Comparison of ENCODE assay signal across 20 cellular contexts in genomic region chr10:28769147-28769604, GRCh38.
A peak's percentile ranks its signal among the peaks of the same experiment; 100 is the strongest.
DNase-seq lines count a peak whose midpoint lies in the region; ATAC-seq, FAIRE-seq and TF ChIP-seq lines count a peak whose summit lies in the region.
"Had no signal": no experiment of that assay in that cellular context is flagged by ENCODE, and none has a peak within 500 bp of the region (broad histone marks: within the 10 kb centered on the region; RNA-seq: fewer than 3 reads in every experiment).

No MANE protein-coding gene starts in this region.

- peak in 1 of 2 experiments; percentile 59; a peak in 2 of 4 replicates for TF ChIP-seq EP300 in HepG2 (IDR thresholded peaks at IDR 0.05; ENCODE audit: low read depth in 2 of 2, low read length in 2 of 2)
- no peak for TF ChIP-seq EP300 in HepG2 (CRISPR knock-in tag; IDR thresholded peaks at IDR 0.05; ENCODE audit: borderline replicate concordance)

- peaks cover 26% of the 10 kb centered on the region for H3K4me1 ChIP-seq in BLaER1
- peaks cover 46% of the 10 kb centered on the region for H3K4me1 ChIP-seq in HepG2 (ENCODE audit: insufficient read depth, low read length)
- H3K4me1 ChIP-seq: breast epithelium, sigmoid colon had no signal

- TF ChIP-seq RAD21 in HepG2 (CRISPR knock-in tag; IDR thresholded peaks at IDR 0.05): no peak

- H3K4me3 ChIP-seq in BLaER1: no peak overlapping the region
- H3K4me3 ChIP-seq in HepG2 (replicated peaks in 1 of 3; ENCODE audit: insufficient read depth in 1 of 3, low read depth in 2 of 3, low read length in 3 of 3): peak overlapping the region in 1 of 3 experiments; percentile 1; a peak in 1 of 6 replicates
- H3K4me3 ChIP-seq: breast epithelium, HAP-1, sigmoid colon had no signal

- CTCF ChIA-PET in HepG2 (lab: Yijun Ruan, JAX; ENCODE audit: low intra/inter-chr PET ratio, low total read pairs): no interaction called here

- H3K9me3 ChIP-seq in BLaER1 (peaks cover 12% of the 10 kb centered on the region), HepG2 (ENCODE audit: low read length) (no peaks in the 10 kb centered on the region)
- H3K9me3 ChIP-seq: breast epithelium, HAP-1, sigmoid colon had no signal

- no peaks in the 10 kb centered on the region for H4K20me1 ChIP-seq in BLaER1
- H4K20me1 ChIP-seq in HepG2 (ENCODE audit: insufficient read depth, low read length): no peaks in the 10 kb centered on the region

- 4% methylated on average over 4 of the region's 4 CpGs for WGBS in HepG2 (ENCODE audit: low lambda C conversion rate)

- in situ Hi-C loops in HepG2 (cut with HindIII; ENCODE audit: extremely low pct_ligation_motif_present, low pct_unique_long_range_greater_than_20kb): no loop called here

- H2AFZ ChIP-seq in HepG2 (ENCODE audit: low read length): no peak overlapping the region

- TF ChIP-seq POLR2A in HepG2 (IDR thresholded peaks at IDR 0.05; ENCODE audit: insufficient read depth in 1 of 2, low read depth in 2 of 2, low read length in 2 of 2): no peak

- ATAC-seq in HepG2 (peak; percentile 91), HG03442 (IDR thresholded peaks at IDR 0.05; ENCODE audit: unreplicated experiment) (no peak), GM18868 (IDR thresholded peaks at IDR 0.05; ENCODE audit: unreplicated experiment) (no peak)

- DNase-seq in HuH-7.5 (ENCODE audit: low spot score) (peak; percentile 12), RCC 7860 (ENCODE audit: low spot score) (peak; percentile 64), HepG2 (ENCODE audit: low spot score) (peak; percentile 86), GM20000 (ENCODE audit: low spot score) (no peak), cerebellum (ENCODE audit: low spot score) (no peak)
- DNase-seq: activated CD4-positive, alpha-beta memory T cell treated with anti-CD3 and anti-CD28 coated beads for 36 hours; activated naive CD8-positive, alpha-beta T cell treated with anti-CD3 and anti-CD28 coated beads, Interleukin-2, amount 10 ng/mL, durations not matched to agents 7 days and 5 days; activated T-cell treated with anti-CD3 and anti-CD28 coated beads, Interleukin-2, amount 50 U/mL, for 48 hours; COR-L47; GDM1; NCI-H2171; occipital lobe; sigmoid colon had no signal

- no peaks in the 10 kb centered on the region for H3K79me2 ChIP-seq in HepG2 (ENCODE audit: insufficient read depth, low read length)

- H3K36me3 ChIP-seq in BLaER1: no peaks in the 10 kb centered on the region
- no peaks in the 10 kb centered on the region for H3K36me3 ChIP-seq in HepG2 (replicated peaks in 1 of 2; ENCODE audit: control insufficient read depth in 1 of 2, insufficient read depth in 2 of 2, low read length in 2 of 2)
- H3K36me3 ChIP-seq: breast epithelium, HAP-1, sigmoid colon had no signal

- intact Hi-C loops in HepG2 (cut with micrococcal nuclease; ENCODE audit: unreplicated experiment): no loop called here

- H3K4me2 ChIP-seq in BLaER1 (peak overlapping the region; percentile 60), HepG2 (ENCODE audit: low read depth, low read length) (peak overlapping the region; percentile 46)

- no peak for TF ChIP-seq CTCF in HepG2 (CRISPR knock-in tag; IDR thresholded peaks at IDR 0.05)
- no peak for TF ChIP-seq CTCF in GM20000 (IDR thresholded peaks at IDR 0.05; ENCODE audit: extremely low read depth, missing control alignments)

- POLR2A ChIA-PET in HepG2 (lab: Yijun Ruan, JAX): interaction anchor here (1.1 to 1.3 kb wide), 2 partner anchors 9 to 171 kb away, joined by 3 read pairs; no protein-coding TSS in a partner anchor

- FAIRE-seq in RCC 7860 (lab: Jason Lieb, UNC) (peak; percentile 96), HepG2 (lab: Jason Lieb, UNC) (peak; percentile 64)
- FAIRE-seq: GM12891, keratinocyte had no signal

- BruUV-seq in HepG2 (replicated peaks; lab: Mats Ljungman, UMichigan): no TSS peak

- H3K27ac ChIP-seq in BLaER1 (no peak overlapping the region), HepG2 (ENCODE audit: extremely low read length, insufficient read depth, low read length) (peak overlapping the region; percentile 17)
- H3K27ac ChIP-seq: sigmoid colon had no signal

- H3K9ac ChIP-seq in BLaER1 (no peak overlapping the region), HepG2 (ENCODE audit: insufficient read depth, low read depth, low read length) (no peak overlapping the region)

- H3K27me3 ChIP-seq in BLaER1: no peaks in the 10 kb centered on the region
- no peaks in the 10 kb centered on the region for H3K27me3 ChIP-seq in HepG2 (ENCODE audit: control insufficient read depth in 1 of 2, insufficient read depth in 2 of 2, low read length in 2 of 2)
- H3K27me3 ChIP-seq: breast epithelium, sigmoid colon had no signal

TF ChIP-seq in HepG2, 621 proteins besides CTCF, POLR2A, EP300 and RAD21 (continues in another document):
- TF ChIP-seq, protein P1, sequence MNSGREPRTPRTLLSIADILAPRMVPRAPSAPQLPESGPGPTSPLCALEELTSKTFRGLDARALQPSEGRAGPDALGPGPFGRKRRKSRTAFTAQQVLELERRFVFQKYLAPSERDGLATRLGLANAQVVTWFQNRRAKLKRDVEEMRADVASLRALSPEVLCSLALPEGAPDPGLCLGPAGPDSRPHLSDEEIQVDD (CRISPR knock-in tag; IDR thresholded peaks at IDR 0.05; ENCODE audit: borderline replicate concordance): no peak
- TF ChIP-seq KAT2B (IDR thresholded peaks at IDR 0.05; ENCODE audit: borderline replicate concordance, low read depth, low read length) (no peak), ZNF17 (CRISPR knock-in tag; IDR thresholded peaks at IDR 0.05) (no peak), ZFX (CRISPR knock-in tag; IDR thresholded peaks at IDR 0.05; ENCODE audit: low read depth) (peak; percentile 86), ATF1 (CRISPR knock-in tag; IDR thresholded peaks at IDR 0.05) (0 out of 2 replicates have a peak, but pooled peaks have one; percentile 34), DPF2 (CRISPR knock-in tag; IDR thresholded peaks at IDR 0.05; ENCODE audit: borderline replicate concordance, low read depth) (0 out of 2 replicates have a peak, but pooled peaks have one; percentile 11), SOX13 (IDR thresholded peaks at IDR 0.05) (no peak), SOX13 (CRISPR knock-in tag; conservative IDR thresholded peaks at IDR 0.05 in 1 of 2, IDR thresholded peaks at IDR 0.05 in 1 of 2) (peak in 1 of 2 experiments; percentile 79; a peak in 2 of 4 replicates), ZNF577 (CRISPR knock-in tag; IDR thresholded peaks at IDR 0.05; ENCODE audit: borderline replicate concordance, low read depth) (no peak), KDM6A (CRISPR knock-in tag; IDR thresholded peaks at IDR 0.05; ENCODE audit: low read depth) (peak; percentile 52), NAIF1 (CRISPR knock-in tag; IDR thresholded peaks at IDR 0.05; ENCODE audit: borderline replicate concordance) (0 out of 2 replicates have a peak, but pooled peaks have one; percentile 31), HDAC6 (IDR thresholded peaks at IDR 0.05; ENCODE audit: low read depth, low read length) (no peak), NCOA2 (CRISPR knock-in tag; IDR thresholded peaks at IDR 0.05) (peak; percentile 69), MYC (CRISPR knock-in tag; IDR thresholded peaks at IDR 0.05; ENCODE audit: borderline replicate concordance) (no peak), ZNF124 (CRISPR knock-in tag; IDR thresholded peaks at IDR 0.05) (0 out of 2 replicates have a peak, but pooled peaks have one; percentile 42), STAG1 (CRISPR knock-in tag; IDR thresholded peaks at IDR 0.05) (0 out of 2 replicates have a peak, but pooled peaks have one; percentile 9), ZNF784 (CRISPR knock-in tag; IDR thresholded peaks at IDR 0.05; ENCODE audit: borderline replicate concordance) (0 out of 2 replicates have a peak, but pooled peaks have one; percentile 33), FOXA1 (IDR thresholded peaks at IDR 0.05) (no peak), FOXA1 (CRISPR knock-in tag; IDR thresholded peaks at IDR 0.05) (peak; percentile 32; the same call in 1 of the 2 replicates), ZSCAN12 (CRISPR knock-in tag; IDR thresholded peaks at IDR 0.05) (no peak), ZNF331 (CRISPR knock-in tag; IDR thresholded peaks at IDR 0.05) (peak; percentile 46; the same call in 1 of the 2 replicates), ZNF614 (CRISPR knock-in tag; IDR thresholded peaks at IDR 0.05; ENCODE audit: borderline replicate concordance) (0 out of 2 replicates have a peak, but pooled peaks have one; percentile 62), MEF2D (CRISPR knock-in tag; IDR thresholded peaks at IDR 0.05) (0 out of 2 replicates have a peak, but pooled peaks have one; percentile 24)
- TF ChIP-seq, protein P2, sequence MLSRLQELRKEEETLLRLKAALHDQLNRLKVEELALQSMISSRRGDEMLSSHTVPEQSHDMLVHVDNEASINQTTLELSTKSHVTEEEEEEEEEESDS (CRISPR knock-in tag; IDR thresholded peaks at IDR 0.05; ENCODE audit: borderline replicate concordance): no peak
- TF ChIP-seq, protein P3, sequence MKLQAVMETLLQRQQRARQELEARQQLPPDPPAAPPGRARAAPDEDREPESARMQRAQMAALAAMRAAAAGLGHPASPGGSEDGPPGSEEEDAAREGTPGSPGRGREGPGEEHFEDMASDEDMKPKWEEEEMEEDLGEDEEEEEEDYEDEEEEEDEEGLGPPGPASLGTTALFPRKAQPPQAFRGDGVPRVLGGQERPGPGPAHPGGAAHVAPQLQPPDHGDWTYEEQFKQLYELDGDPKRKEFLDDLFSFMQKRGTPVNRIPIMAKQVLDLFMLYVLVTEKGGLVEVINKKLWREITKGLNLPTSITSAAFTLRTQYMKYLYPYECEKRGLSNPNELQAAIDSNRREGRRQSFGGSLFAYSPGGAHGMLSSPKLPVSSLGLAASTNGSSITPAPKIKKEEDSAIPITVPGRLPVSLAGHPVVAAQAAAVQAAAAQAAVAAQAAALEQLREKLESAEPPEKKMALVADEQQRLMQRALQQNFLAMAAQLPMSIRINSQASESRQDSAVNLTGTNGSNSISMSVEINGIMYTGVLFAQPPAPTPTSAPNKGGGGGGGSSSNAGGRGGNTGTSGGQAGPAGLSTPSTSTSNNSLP (IDR thresholded peaks at IDR 0.05; ENCODE audit: low read depth, low read length): peak; percentile 76; the same call in 1 of the 2 replicates

Comparison
In these comparisons a context has a peak if more than half of its experiments do, and no peak if none do; other contexts are left out.
1. DNase-seq: peak in HuH-7.5 (single experiment), RCC 7860 (single experiment) and HepG2 (single experiment); none in GM20000 (single experiment) and cerebellum (single experiment).